1 cellular context compared by ENCODE assay signal in genomic region chr2:216632321-216632951, GRCh38.
TF ChIP-seq lines count a peak whose summit lies in the region.

No MANE protein-coding gene starts in this region.

TF ChIP-seq in GM12878, 131 proteins besides CTCF, POLR2A, EP300 and RAD21 (continued from another document):
- TF ChIP-seq CEBPZ (IDR thresholded peaks at IDR 0.05; ENCODE audit: low read depth, low read length) = no peak
- TF ChIP-seq, protein P1, sequence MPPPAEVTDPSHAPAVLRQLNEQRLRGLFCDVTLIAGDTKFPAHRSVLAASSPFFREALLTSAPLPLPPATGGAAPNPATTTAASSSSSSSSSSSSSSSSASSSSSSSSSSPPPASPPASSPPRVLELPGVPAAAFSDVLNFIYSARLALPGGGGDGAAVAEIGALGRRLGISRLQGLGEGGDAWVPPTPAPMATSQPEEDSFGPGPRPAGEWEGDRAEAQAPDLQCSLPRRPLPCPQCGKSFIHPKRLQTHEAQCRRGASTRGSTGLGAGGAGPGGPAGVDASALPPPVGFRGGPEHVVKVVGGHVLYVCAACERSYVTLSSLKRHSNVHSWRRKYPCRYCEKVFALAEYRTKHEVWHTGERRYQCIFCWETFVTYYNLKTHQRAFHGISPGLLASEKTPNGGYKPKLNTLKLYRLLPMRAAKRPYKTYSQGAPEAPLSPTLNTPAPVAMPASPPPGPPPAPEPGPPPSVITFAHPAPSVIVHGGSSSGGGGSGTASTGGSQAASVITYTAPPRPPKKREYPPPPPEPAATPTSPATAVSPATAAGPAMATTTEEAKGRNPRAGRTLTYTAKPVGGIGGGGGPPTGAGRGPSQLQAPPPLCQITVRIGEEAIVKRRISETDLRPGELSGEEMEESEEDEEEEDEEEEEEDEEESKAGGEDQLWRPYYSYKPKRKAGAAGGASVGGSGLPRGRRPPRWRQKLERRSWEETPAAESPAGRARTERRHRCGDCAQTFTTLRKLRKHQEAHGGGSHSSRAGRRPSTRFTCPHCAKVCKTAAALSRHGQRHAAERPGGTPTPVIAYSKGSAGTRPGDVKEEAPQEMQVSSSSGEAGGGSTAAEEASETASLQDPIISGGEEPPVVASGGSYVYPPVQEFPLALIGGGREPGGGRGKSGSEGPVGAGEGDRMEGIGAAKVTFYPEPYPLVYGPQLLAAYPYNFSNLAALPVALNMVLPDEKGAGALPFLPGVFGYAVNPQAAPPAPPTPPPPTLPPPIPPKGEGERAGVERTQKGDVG (CRISPR knock-in tag; IDR thresholded peaks at IDR 0.05) = no peak
